ENCODE assay signal across 26 cellular contexts in the genomic region with DNA sequence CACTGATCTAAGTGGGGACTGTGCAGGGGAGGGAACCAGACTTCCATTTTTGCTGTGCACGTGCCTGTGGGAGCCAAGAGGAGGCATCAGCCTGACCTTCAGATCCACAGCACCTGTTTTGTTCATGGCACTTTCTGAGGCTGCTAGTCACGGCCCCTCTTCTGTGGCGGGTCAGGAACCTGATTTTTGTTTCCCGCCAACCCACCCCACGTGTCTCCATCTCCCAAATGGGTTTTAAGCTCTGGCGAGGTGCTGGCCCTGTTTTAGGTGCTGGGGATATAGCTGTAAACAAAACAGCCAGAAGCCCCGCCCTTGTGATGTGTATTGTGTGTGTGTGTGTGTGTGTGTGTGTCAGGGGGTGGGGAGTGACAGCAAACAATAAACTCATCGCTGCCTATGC.
DNase-seq lines count a peak whose midpoint lies in the region; ATAC-seq, FAIRE-seq and TF ChIP-seq lines count a peak whose summit lies in the region.
"Had no signal": no experiment of that assay in that cellular context is flagged by ENCODE, and none has a peak within 500 bp of the region (broad histone marks: within the 10 kb centered on the region; RNA-seq: fewer than 3 reads in every experiment).

No MANE protein-coding gene starts in this region.

- no peaks in the 10 kb centered on the region for H3K79me1 ChIP-seq in neuronal stem cell (ENCODE audit: low read depth, low read length)

- no peaks in the 10 kb centered on the region for H4K20me1 ChIP-seq in K562 (replicated peaks; ENCODE audit: control insufficient read depth, insufficient read depth, low read length)

- TF ChIP-seq EP300 in K562 (IDR thresholded peaks at IDR 0.05; ENCODE audit: low read length) = no peak

- no peak overlapping the region for H2BK12ac ChIP-seq in neuronal stem cell (ENCODE audit: low read length)

- H2BK5ac ChIP-seq in neuronal stem cell (ENCODE audit: low read length) = peak overlapping the region; percentile 72

- H3K4me2 ChIP-seq in K562 (ENCODE audit: insufficient read depth, low read length) (no peak overlapping the region), neuronal stem cell (ENCODE audit: insufficient read depth, low read length, poor library complexity, severe bottlenecking) (no peak overlapping the region)
- H3K4me2 ChIP-seq: A549 had no signal

- H3K27ac ChIP-seq in left ventricle myocardium inferior (replicated peaks) (no peak overlapping the region), K562 (ENCODE audit: extremely low read depth, low read depth, low read length) (no peak overlapping the region), neuronal stem cell (replicated peaks; ENCODE audit: low read length) (no peak overlapping the region), thyroid gland (peak overlapping the region; percentile 60 to 76 (median 66))
- H3K27ac ChIP-seq: A549, C4-2B had no signal

- BruUV-seq in K562 (replicated peaks; lab: Mats Ljungman, UMichigan) = no TSS peak

- TF ChIP-seq POLR2A in K562 (conservative IDR thresholded peaks at IDR 0.05) = no peak
- TF ChIP-seq POLR2A in thyroid gland (IDR thresholded peaks at IDR 0.05) = no peak

- no peak overlapping the region for H2AFZ ChIP-seq in K562 (ENCODE audit: low read depth, low read length)
- H2AFZ ChIP-seq in neuronal stem cell (ENCODE audit: low read length) = no peak overlapping the region

- TF ChIP-seq CTCF in left ventricle myocardium inferior (IDR thresholded peaks at IDR 0.05; ENCODE audit: borderline replicate concordance) = no peak
- no peak for TF ChIP-seq CTCF in K562 (IDR thresholded peaks at IDR 0.05 in 2 of 3, conservative IDR thresholded peaks at IDR 0.05 in 1 of 3; ENCODE audit: insufficient read depth in 2 of 3, low read depth in 1 of 3, low read length in 3 of 3)
- no peak for TF ChIP-seq CTCF in thyroid gland (IDR thresholded peaks at IDR 0.05)

- H3K4me3 ChIP-seq in left ventricle myocardium inferior (no peak overlapping the region), K562 (no peak overlapping the region), neuronal stem cell (ENCODE audit: low read length in 2 of 2) (no peak overlapping the region), thyroid gland (replicated peaks in 1 of 3) (no peak overlapping the region)
- H3K4me3 ChIP-seq: A549, GM12878 had no signal

- H4K8ac ChIP-seq in neuronal stem cell (ENCODE audit: low read depth, low read length) = no peak overlapping the region

- H3K79me2 ChIP-seq in K562 (ENCODE audit: control insufficient read depth, insufficient read depth, low read length) = no peaks in the 10 kb centered on the region

- H3K9me1 ChIP-seq in K562 (ENCODE audit: control insufficient read depth, insufficient read depth, low read length) = no peaks in the 10 kb centered on the region

- no peak overlapping the region for H3K18ac ChIP-seq in neuronal stem cell (ENCODE audit: low read length)

- H3K9ac ChIP-seq in K562 (ENCODE audit: insufficient read depth in 1 of 2, low read depth in 2 of 2, low read length in 2 of 2) (no peak overlapping the region; a peak in 1 of 4 replicates), neuronal stem cell (ENCODE audit: low read depth, low read length, poor library complexity) (no peak overlapping the region)

- 10% methylated on average over 8 of the region's 8 CpGs for WGBS in K562 (ENCODE audit: insufficient coverage, low coverage, missing lambda C conversion rate)
- WGBS in neuronal stem cell (ENCODE audit: extremely low coverage in 2 of 2, insufficient read length in 2 of 2, insufficient replicate concordance in 1 of 2), 2 donors = no CpG with 5 or more reads among the region's 8 CpGs
- 67 to 76% methylated on average over 8 of the region's 8 CpGs for WGBS in thyroid gland, 2 donors

- H4K91ac ChIP-seq in neuronal stem cell (ENCODE audit: low read depth, low read length, poor library complexity) = no peak overlapping the region

- no peak for FAIRE-seq in K562 (lab: Jason Lieb, UNC)
- FAIRE-seq: A549, D721Med, GM12878, GM19239 had no signal

- H3K23ac ChIP-seq in neuronal stem cell (ENCODE audit: low read depth, low read length, poor library complexity) = no peak overlapping the region

- H3K4me1 ChIP-seq in left ventricle myocardium inferior (no peaks in the 10 kb centered on the region), K562 (replicated peaks in 1 of 2; ENCODE audit: control insufficient read depth in 2 of 2, insufficient read depth in 2 of 2, low read length in 2 of 2) (peaks cover 0 to 18% of the 10 kb centered on the region in 2 experiments; a peak in 1 of 5 replicates), neuronal stem cell (ENCODE audit: control insufficient read depth in 2 of 2, insufficient read depth in 1 of 2, low read depth in 1 of 2, low read length in 2 of 2) (peaks cover 0 to 10% of the 10 kb centered on the region in 2 donors), thyroid gland (peaks cover 62 to 67% of the 10 kb centered on the region in 2 donors)
- H3K4me1 ChIP-seq: A549, BE2C had no signal

- peak overlapping the region; percentile 74 for H2AK5ac ChIP-seq in neuronal stem cell (ENCODE audit: low read depth, low read length)

- H2BK120ac ChIP-seq in neuronal stem cell (ENCODE audit: low read depth, low read length) = peak overlapping the region; percentile 58

- ATAC-seq in Right ventricle myocardium inferior = no peak
- ATAC-seq in K562 = no peak
- ATAC-seq in HG03175 (IDR thresholded peaks at IDR 0.05; ENCODE audit: unreplicated experiment) = no peak
- ATAC-seq in GM19328 (IDR thresholded peaks at IDR 0.05; ENCODE audit: unreplicated experiment) = no peak
- no peak for ATAC-seq in HG02763 (IDR thresholded peaks at IDR 0.05; ENCODE audit: unreplicated experiment)
- ATAC-seq: A549; CD8-positive, alpha-beta T cell; GM12878 had no signal

- in situ Hi-C loops in K562 (cut with MboI) = no loop called here

- TF ChIP-seq RAD21 in K562 (CRISPR knock-in tag; conservative IDR thresholded peaks at IDR 0.05 in 1 of 2, IDR thresholded peaks at IDR 0.05 in 1 of 2) = no peak

- CTCF ChIA-PET in K562 (lab: Yijun Ruan, JAX; ENCODE audit: low intra/inter-chr PET ratio) = no interaction called here

- POLR2A ChIA-PET in K562 (lab: Yijun Ruan, JAX) = interaction anchor here (0.7 to 1.1 kb wide), 2 partner anchors 16 to 674 kb away, joined by 3 to 4 read pairs; no protein-coding TSS in a partner anchor

- H3K36me3 ChIP-seq in left ventricle myocardium inferior (no peaks in the 10 kb centered on the region), K562 (ENCODE audit: control insufficient read depth, insufficient read depth, low read length) (no peaks in the 10 kb centered on the region), neuronal stem cell (replicated peaks in 1 of 2; ENCODE audit: control insufficient read depth in 2 of 2, insufficient read depth in 2 of 2, low read length in 2 of 2) (no peaks in the 10 kb centered on the region), thyroid gland (no peaks in the 10 kb centered on the region)
- H3K36me3 ChIP-seq: BE2C had no signal

- intact Hi-C loops in Right ventricle myocardium inferior (cut with DNase I) (no loop called here), left ventricle myocardium inferior (cut with micrococcal nuclease) (no loop called here), K562 (cut with micrococcal nuclease) (no loop called here), thyroid gland (cut with DNase I) (no loop called here)

- H3K9me3 ChIP-seq in left ventricle myocardium inferior (replicated peaks) = peaks cover 4% of the 10 kb centered on the region
- no peaks in the 10 kb centered on the region; the same call in 1 of the 2 replicates for H3K9me3 ChIP-seq in K562 (replicated peaks; ENCODE audit: control insufficient read depth, insufficient read depth, low read depth, low read length)
- peaks cover 0 to 11% of the 10 kb centered on the region in 2 donors for H3K9me3 ChIP-seq in neuronal stem cell (replicated peaks in 1 of 2; ENCODE audit: control insufficient read depth in 2 of 2, insufficient read depth in 1 of 2, low read depth in 1 of 2, low read length in 2 of 2)
- H3K9me3 ChIP-seq in thyroid gland = no peaks in the 10 kb centered on the region
- H3K9me3 ChIP-seq: A549, BE2C had no signal

- H3K27me3 ChIP-seq in left ventricle myocardium inferior (ENCODE audit: low read depth) (peaks cover 9% of the 10 kb centered on the region), K562 (ENCODE audit: control insufficient read depth in 2 of 2, insufficient read depth in 2 of 2, low read length in 2 of 2) (peaks cover 29 to 65% of the 10 kb centered on the region in 2 experiments), neuronal stem cell (ENCODE audit: control insufficient read depth in 3 of 3, insufficient read depth in 3 of 3, low read depth in 1 of 3, low read length in 3 of 3) (peaks cover 0 to 12% (median 5%) of the 10 kb centered on the region in 3 experiments), thyroid gland (no peaks in the 10 kb centered on the region)
- H3K27me3 ChIP-seq: BE2C had no signal

- H3K14ac ChIP-seq in neuronal stem cell (ENCODE audit: low read length) = no peak overlapping the region

- H2BK15ac ChIP-seq in neuronal stem cell (ENCODE audit: low read length) = no peak overlapping the region

- peak; percentile 11 for DNase-seq in Right ventricle myocardium inferior (ENCODE audit: missing footprints)
- DNase-seq in left ventricle myocardium inferior = no peak
- no peak for DNase-seq in K562 (ENCODE audit: extremely low read depth in 1 of 4, low spot score in 3 of 4)
- DNase-seq in neuronal stem cell (ENCODE audit: low spot score) = no peak
- DNase-seq in thyroid gland = peak; percentile 31 to 40
- DNase-seq: 8988T; ACHN; AML-193; BE2C; CD4-positive, CD25-positive, alpha-beta regulatory T cell; CD8-positive, alpha-beta T cell; DMS 273 treated with DMSO at 0.1 percent for 48 hours; DMS79; EL; GDM1; GOT3; H7; HCEC 1CT had no signal

- no peak overlapping the region for H3K4ac ChIP-seq in neuronal stem cell (ENCODE audit: low read length)

TF ChIP-seq in K562, 482 proteins besides CTCF, POLR2A, EP300 and RAD21:
- TF ChIP-seq SMAD4 (CRISPR knock-in tag; conservative IDR thresholded peaks at IDR 0.05) (no peak), BDP1 (IDR thresholded peaks at IDR 0.05; ENCODE audit: insufficient read depth, insufficient read length) (no peak), BHLHE40 (IDR thresholded peaks at IDR 0.05; ENCODE audit: low read length) (0 out of 2 replicates have a peak, but pooled peaks have one; percentile 30)
- TF ChIP-seq, protein P1, sequence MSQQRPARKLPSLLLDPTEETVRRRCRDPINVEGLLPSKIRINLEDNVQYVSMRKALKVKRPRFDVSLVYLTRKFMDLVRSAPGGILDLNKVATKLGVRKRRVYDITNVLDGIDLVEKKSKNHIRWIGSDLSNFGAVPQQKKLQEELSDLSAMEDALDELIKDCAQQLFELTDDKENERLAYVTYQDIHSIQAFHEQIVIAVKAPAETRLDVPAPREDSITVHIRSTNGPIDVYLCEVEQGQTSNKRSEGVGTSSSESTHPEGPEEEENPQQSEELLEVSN (IDR thresholded peaks at IDR 0.05; ENCODE audit: borderline replicate concordance in 1 of 2, extremely low read depth in 1 of 2, insufficient read depth in 1 of 2, insufficient read length in 1 of 2, low read depth in 1 of 2, low read length in 1 of 2, poor library complexity in 1 of 2, severe bottlenecking in 1 of 2) = peak in 1 of 2 experiments; percentile 58
TF ChIP-seq in K562: peak in this region for 2.

Comparison
In these comparisons a context has a peak if more than half of its experiments do, and no peak if none do; other contexts are left out.
1. DNase-seq: peak in Right ventricle myocardium inferior (single experiment) and thyroid gland (2 of 2); none in left ventricle myocardium inferior (single experiment), K562 (0 of 4) and neuronal stem cell (single experiment).
2. H3K27ac ChIP-seq: peak in thyroid gland (3 of 3); none in left ventricle myocardium inferior (single experiment), K562 (single experiment) and neuronal stem cell (single experiment).